27 cellular contexts compared by ENCODE assay signal in genomic region chr4:124591646-124592045, GRCh38.
"Had no signal": no experiment of that assay in that cellular context is flagged by ENCODE, and none has a peak within 500 bp of the region (broad histone marks: within the 10 kb centered on the region; RNA-seq: fewer than 3 reads in every experiment).

No MANE protein-coding gene starts in this region.

- H3K27me3 ChIP-seq: esophagus muscularis mucosa, foreskin keratinocyte, gastroesophageal sphincter, heart left ventricle, ovary, sigmoid colon, testis, tibial artery had no signal

- H3K9me3 ChIP-seq: ovary, psoas muscle, testis, tibial artery had no signal

- H3K36me3 ChIP-seq: esophagus muscularis mucosa, gastroesophageal sphincter, heart left ventricle, lower lobe of right lung, ovary, sigmoid colon, tibial artery had no signal

- H3K27ac ChIP-seq: coronary artery, esophagus muscularis mucosa, foreskin keratinocyte, gastroesophageal sphincter, heart left ventricle, left ventricle myocardium inferior, lower lobe of right lung, ovary, psoas muscle, sigmoid colon, testis, tibial artery had no signal

- FAIRE-seq: endothelial cell of umbilical vein, islet of Langerhans had no signal

- H3K4me3 ChIP-seq: coronary artery, esophagus muscularis mucosa, gastroesophageal sphincter, heart left ventricle, left ventricle myocardium inferior, lower lobe of right lung, ovary, psoas muscle, sigmoid colon, testis, tibial artery had no signal

- H3K4me1 ChIP-seq: esophagus muscularis mucosa, foreskin keratinocyte, gastroesophageal sphincter, heart left ventricle, left ventricle myocardium inferior, lower lobe of right lung, psoas muscle, sigmoid colon, testis, tibial artery had no signal

- DNase-seq: dermis blood vessel endothelial cell; effector memory CD4-positive, alpha-beta T cell; foreskin keratinocyte; heart left ventricle; hippocampal formation; left cardiac atrium; left ventricle myocardium inferior; lower lobe of right lung; naive thymus-derived CD8-positive, alpha-beta T cell; nephron progenitor cell; occipital lobe; ovary; posterior cingulate gyrus; psoas muscle; right cardiac atrium; sigmoid colon; stimulated activated CD4-positive, alpha-beta T cell treated with anti-CD3 and anti-CD28 coated beads, Interleukin-2, amount 100 ng/mL, for 24 hours; stimulated activated CD4-positive, alpha-beta T cell treated with anti-CD3 and anti-CD28 coated beads, Interleukin-4, amount 100 ng/mL, for 24 hours; stimulated activated naive CD8-positive, alpha-beta T cell treated with anti-CD3 and anti-CD28 coated beads, Interleukin-15, Interleukin-2, amounts not matched to agents 100 U/mL and 50 U/mL, for 24 hours; substantia nigra; testis; tibial artery had no signal
